ENCODE assay signal across 8 cellular contexts in genomic region chr2:65129276-65129612, GRCh38. TPM values are rescaled to one million over a fixed set of nuclear protein-coding genes. Genes with fewer than 3 reads are reported as not detected.
DNase-seq lines count a peak whose midpoint lies in the region; ATAC-seq and TF ChIP-seq lines count a peak whose summit lies in the region.

No MANE protein-coding gene starts in this region.

- peak overlapping the region; percentile 93 for H3K4me3 ChIP-seq in AG04450 (ENCODE audit: low read depth, low read length)
- H3K4me3 ChIP-seq in adipocyte (ENCODE audit: low read length): peak overlapping the region; percentile 100
- peak overlapping the region; percentile 82 to 95 for H3K4me3 ChIP-seq in left lung

- H3K9ac ChIP-seq in adipocyte (ENCODE audit: low read length): peak overlapping the region; percentile 99

- POLR2A ChIA-PET in AG04450 (lab: Yijun Ruan, JAX): interaction anchor here (0.5 to 1.6 kb wide), 13 partner anchors 14 to 307 kb away, joined by 3 to 11 read pairs (median 4); partner anchors contain the start of genes ACTR2 and CEP68

- H3K27ac ChIP-seq in AG04450 (ENCODE audit: low read depth, low read length): no peak overlapping the region
- H3K27ac ChIP-seq in left lung: peak overlapping the region; percentile 96 to 97
- peak overlapping the region; percentile 93 for H3K27ac ChIP-seq in substantia nigra (ENCODE audit: low read depth, low read length, poor library complexity, severe bottlenecking)

- TF ChIP-seq CTCF in AG04450 (IDR thresholded peaks at IDR 0.05; ENCODE audit: low read depth, low read length): no peak
- TF ChIP-seq CTCF in left lung (IDR thresholded peaks at IDR 0.05): no peak

- DNase-seq in AG04450 (ENCODE audit: low read depth, low spot score): no peak
- no peak for DNase-seq in adipocyte (ENCODE audit: low read depth)
- no peak for DNase-seq in left lung
- peak in 9 of 49 donors; percentile 28 to 71 (median 36) for DNase-seq in substantia nigra (lab: John Stamatoyannopoulos, UW)
- no peak for DNase-seq in epidermal melanocyte (ENCODE audit: insufficient read length, low spot score)
- no peak for DNase-seq in GM03348 (ENCODE audit: low spot score)

- H3K27me3 Mint-ChIP-seq in IgD-negative memory B cell: no peaks in the 10 kb centered on the region

- H3K9me3 ChIP-seq in AG04450 (ENCODE audit: control insufficient read depth, insufficient read depth, low read length) (no peaks in the 10 kb centered on the region; the same call in 1 of the 2 replicates), adipocyte (ENCODE audit: control insufficient read depth, low read length) (no peaks in the 10 kb centered on the region), left lung (no peaks in the 10 kb centered on the region)

- ATAC-seq in left lung (no peak), GM21737 (IDR thresholded peaks at IDR 0.05; ENCODE audit: unreplicated experiment) (no peak)

- CTCF ChIA-PET in AG04450 (lab: Charles Lee): interaction anchor here (0.7 to 1.4 kb wide), 7 partner anchors 10 to 445 kb away, joined by 3 to 6 read pairs (median 5); no protein-coding TSS in a partner anchor

- intact Hi-C loops in left lung (cut with DNase I): no loop called here

- H3K27me3 ChIP-seq in AG04450 (ENCODE audit: control insufficient read depth, insufficient read depth, low read length): no peaks in the 10 kb centered on the region
- H3K27me3 ChIP-seq in adipocyte (replicated peaks; ENCODE audit: control insufficient read depth, insufficient read depth, low read length): no peaks in the 10 kb centered on the region
- H3K27me3 ChIP-seq in left lung: no peaks in the 10 kb centered on the region

- H3K36me3 ChIP-seq in adipocyte (ENCODE audit: control insufficient read depth, insufficient read depth, low read length, severe bottlenecking): no peaks in the 10 kb centered on the region
- H3K36me3 ChIP-seq in left lung: no peaks in the 10 kb centered on the region

- peaks cover 53% of the 10 kb centered on the region for H3K4me1 ChIP-seq in adipocyte (ENCODE audit: control insufficient read depth, insufficient read depth, low read length)
- H3K4me1 ChIP-seq in left lung: peaks cover 19 to 51% of the 10 kb centered on the region in 2 donors

- peaks cover 32 to 42% (median 38%) of the 10 kb centered on the region in 3 donors for H3K4me1 Mint-ChIP-seq in IgD-negative memory B cell

- H3K9me3 Mint-ChIP-seq in IgD-negative memory B cell: peaks cover 0 to 2% (median 0%) of the 10 kb centered on the region in 3 donors

- H3K4me3 Mint-ChIP-seq in IgD-negative memory B cell: peak overlapping the region; percentile 97 to 100 (median 100)

- peaks cover 2% of the 10 kb centered on the region for H3K36me3 Mint-ChIP-seq in IgD-negative memory B cell

- peak overlapping the region; percentile 97 to 100 (median 98) for H3K27ac Mint-ChIP-seq in IgD-negative memory B cell

RNA-seq across cellular contexts. Expression of gene RAB1A, which starts 0.7 kb away (rescaled TPM):
- 215 and 292 TPM in 2 replicates for polyA plus RNA-seq in AG04450 (2011; rRNA removed)
- polyA minus RNA-seq in AG04450 (2011; rRNA and poly(A)+ RNA removed): 63.2 and 80.4 TPM in 2 replicates
- 44.4 TPM for polyA plus RNA-seq in IgD-negative memory B cell
- 100 to 1,000 TPM; 160 to 202 TPM for total RNA-seq in left lung
